Comparison of ENCODE assay signal across 18 cellular contexts in genomic region chr2:95309599-95309998, GRCh38. TPM values are rescaled to one million over a fixed set of nuclear protein-coding genes. Genes with fewer than 3 reads are reported as not detected.
"Had no signal": no experiment of that assay in that cellular context is flagged by ENCODE, and none has a peak within 500 bp of the region (broad histone marks: within the 10 kb centered on the region; RNA-seq: fewer than 3 reads in every experiment).

No MANE protein-coding gene starts in this region.

- ATAC-seq: foreskin keratinocyte; left lobe of liver; naive thymus-derived CD8-positive, alpha-beta T cell; stimulated activated naive CD8-positive, alpha-beta T cell treated with anti-CD3 and anti-CD28 coated beads, Interleukin-15, Interleukin-2, amounts not matched to agents 100 U/mL and 50 U/mL, for 24 hours; T-helper 17 cell had no signal

- H3K27me3 ChIP-seq: brain microvascular endothelial cell, neural progenitor cell had no signal

- H3K4me3 ChIP-seq: lung, neural progenitor cell had no signal

- H3K4me1 ChIP-seq: foreskin keratinocyte, neural progenitor cell had no signal

- DNase-seq: activated CD4-positive, alpha-beta memory T cell treated with anti-CD3 and anti-CD28 coated beads, Interleukin-2, amount 10 ng/mL, durations not matched to agents 7 days and 5 days; activated CD4-positive, alpha-beta T cell treated with anti-CD3 and anti-CD28 coated beads, Interleukin-2, amount 10 ng/mL, durations not matched to agents 24 days and 14 days; activated effector memory CD4-positive, alpha-beta T cell treated with anti-CD3 and anti-CD28 coated beads, Interleukin-2, amount 50 U/mL, for 16 hours; aorta; brain microvascular endothelial cell; central memory CD4-positive, alpha-beta T cell; dermis blood vessel endothelial cell; effector memory CD4-positive, alpha-beta T cell; foreskin keratinocyte; kidney; naive thymus-derived CD8-positive, alpha-beta T cell; retina; stimulated activated CD4-positive, alpha-beta T cell treated with anti-CD3 and anti-CD28 coated beads, Interleukin-4, amount 100 ng/mL, for 4 hours; stimulated activated naive CD8-positive, alpha-beta T cell treated with anti-CD3 and anti-CD28 coated beads, Interleukin-15, Interleukin-2, amounts not matched to agents 100 U/mL and 50 U/mL, for 24 hours; T-helper 17 cell had no signal

- H3K27ac ChIP-seq: brain microvascular endothelial cell, foreskin keratinocyte, neural progenitor cell had no signal

- H3K4me2 ChIP-seq: neural progenitor cell had no signal

- H3K9ac ChIP-seq: neural progenitor cell had no signal

- H3K36me3 ChIP-seq: brain microvascular endothelial cell, neural progenitor cell had no signal

RNA-seq across cellular contexts. Expression of gene KCNIP3, which starts 12.5 kb away (rescaled TPM):
- total RNA-seq: activated CD4-positive, alpha-beta memory T cell treated with anti-CD3 and anti-CD28 coated beads, Interleukin-2, amount 10 ng/mL, durations not matched to agents 7 days and 5 days; activated CD4-positive, alpha-beta T cell treated with anti-CD3 and anti-CD28 coated beads, Interleukin-2, amount 10 ng/mL, durations not matched to agents 24 days and 14 days; naive thymus-derived CD8-positive, alpha-beta T cell; T-helper 17 cell had no signal
